Comparison of ENCODE assay signal across 26 cellular contexts in the genomic region with DNA sequence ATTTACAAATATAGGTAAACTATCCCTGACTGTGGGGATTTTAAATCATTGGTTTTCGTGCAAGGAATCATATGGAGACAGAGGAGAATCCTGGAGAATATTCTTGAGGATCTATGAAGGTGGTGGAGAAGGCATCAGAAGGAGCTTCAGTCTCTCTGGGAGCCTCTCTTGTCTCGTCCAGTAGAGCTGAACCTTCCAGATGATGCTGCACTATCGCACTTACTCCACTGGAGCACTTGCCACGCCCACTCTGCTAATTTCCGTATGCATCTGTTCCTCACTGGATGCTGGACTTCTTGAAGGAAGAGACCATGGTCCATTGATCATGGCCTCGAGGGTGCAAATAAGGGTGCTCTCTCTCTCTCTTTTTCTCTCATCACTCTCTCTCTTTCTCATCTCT. TPM values are rescaled to one million over a fixed set of nuclear protein-coding genes. Genes with fewer than 3 reads are reported as not detected.
A peak's percentile ranks its signal among the peaks of the same experiment; 100 is the strongest.
DNase-seq lines count a peak whose midpoint lies in the region; TF ChIP-seq lines count a peak whose summit lies in the region.
"Had no signal": no experiment of that assay in that cellular context is flagged by ENCODE, and none has a peak within 500 bp of the region (broad histone marks: within the 10 kb centered on the region; RNA-seq: fewer than 3 reads in every experiment).

No MANE protein-coding gene starts in this region.

- no peaks in the 10 kb centered on the region for H3K36me3 Mint-ChIP-seq in type B pancreatic cell
- H3K36me3 Mint-ChIP-seq: CD14-positive monocyte; CD4-positive, alpha-beta memory T cell; CD4-positive, CD25-positive, alpha-beta regulatory T cell; CD8-positive, alpha-beta memory T cell had no signal

- no peak for TF ChIP-seq CTCF in type B pancreatic cell (conservative IDR thresholded peaks at IDR 0.05)

- H3K4me1 Mint-ChIP-seq in type B pancreatic cell (ENCODE audit: unreplicated experiment), result no peaks in the 10 kb centered on the region
- H3K4me1 Mint-ChIP-seq: CD14-positive monocyte; CD4-positive, alpha-beta memory T cell; CD4-positive, CD25-positive, alpha-beta regulatory T cell; CD8-positive, alpha-beta memory T cell had no signal

- no peak overlapping the region for H3K27ac Mint-ChIP-seq in type B pancreatic cell
- H3K27ac Mint-ChIP-seq: CD14-positive monocyte; CD4-positive, alpha-beta memory T cell; CD4-positive, CD25-positive, alpha-beta regulatory T cell; CD8-positive, alpha-beta memory T cell had no signal

- H3K27me3 Mint-ChIP-seq in type B pancreatic cell, result no peaks in the 10 kb centered on the region
- H3K27me3 Mint-ChIP-seq: CD4-positive, alpha-beta memory T cell; CD4-positive, CD25-positive, alpha-beta regulatory T cell; CD8-positive, alpha-beta memory T cell had no signal

- no peak overlapping the region for H3K4me3 Mint-ChIP-seq in type B pancreatic cell
- H3K4me3 Mint-ChIP-seq: CD14-positive monocyte; CD4-positive, alpha-beta memory T cell; CD4-positive, CD25-positive, alpha-beta regulatory T cell; CD8-positive, alpha-beta memory T cell had no signal

- H3K9me3 Mint-ChIP-seq in type B pancreatic cell, result no peaks in the 10 kb centered on the region

- in situ Hi-C loops in SK-MEL-5 (cut with HindIII; ENCODE audit: low pct_unique_long_range_greater_than_20kb, low sequenced_read_pairs), result no loop called here

- DNase-seq in NCI-H82 (lab: John Stamatoyannopoulos, UW) (peak; percentile 42), NCI-H82 treated with DMSO at 0.1 percent for 48 hours (lab: John Stamatoyannopoulos, UW; ENCODE audit: unreplicated experiment) (no peak), SK-MEL-5 (ENCODE audit: low read depth, low spot score) (peak; percentile 28), activated T-cell treated with anti-CD3 and anti-CD28 coated beads for 4 hours (no peak), type B pancreatic cell (ENCODE audit: extremely low spot score, unreplicated experiment) (no peak)
- DNase-seq: ACHN; BE2C; C1 segment of cervical spinal cord; CD4-positive, alpha-beta memory T cell; CD4-positive, CD25-positive, alpha-beta regulatory T cell; CD8-positive, alpha-beta memory T cell; COR-L47; DMS 273 treated with DMSO at 0.1 percent for 48 hours; DMS153; DMS53; DMS79; DND-41; EL; GDM1 had no signal

RNA-seq across cellular contexts. Expression of a gene that starts 36.8 kb away (rescaled TPM):
- total RNA-seq in SK-MEL-5 (2014; rRNA removed; shearing (Covaris generic)), result not detected in 2 replicates
- not detected in 2 replicates for polyA plus RNA-seq in SK-MEL-5 (2015; cell fraction: cytosol; rRNA removed)
- not detected in 2 replicates for polyA plus RNA-seq in SK-MEL-5 (2015; cell fraction: nucleus; rRNA removed)
- total RNA-seq in type B pancreatic cell (ENCODE audit: low replicate concordance), result 0.50 and 6.1 TPM in 2 replicates
- total RNA-seq: A172; A673; CD4-positive, alpha-beta memory T cell; CD4-positive, CD25-positive, alpha-beta regulatory T cell; CD8-positive, alpha-beta memory T cell; Daoy; G401; GM12878 had no signal
- polyA plus RNA-seq: AG04450; CD14-positive monocyte; CD4-positive, alpha-beta memory T cell; CD4-positive, CD25-positive, alpha-beta regulatory T cell; CD8-positive, alpha-beta memory T cell; GM12878 had no signal

Comparison
In these comparisons a context has a peak if more than half of its experiments do, and no peak if none do; other contexts are left out.
1. DNase-seq: peak in NCI-H82 (single experiment) and SK-MEL-5 (single experiment); none in NCI-H82 treated with DMSO at 0.1 percent for 48 hours (single experiment), activated T-cell treated with anti-CD3 and anti-CD28 coated beads for 4 hours (single experiment) and type B pancreatic cell (single experiment).